In the genomic region with DNA sequence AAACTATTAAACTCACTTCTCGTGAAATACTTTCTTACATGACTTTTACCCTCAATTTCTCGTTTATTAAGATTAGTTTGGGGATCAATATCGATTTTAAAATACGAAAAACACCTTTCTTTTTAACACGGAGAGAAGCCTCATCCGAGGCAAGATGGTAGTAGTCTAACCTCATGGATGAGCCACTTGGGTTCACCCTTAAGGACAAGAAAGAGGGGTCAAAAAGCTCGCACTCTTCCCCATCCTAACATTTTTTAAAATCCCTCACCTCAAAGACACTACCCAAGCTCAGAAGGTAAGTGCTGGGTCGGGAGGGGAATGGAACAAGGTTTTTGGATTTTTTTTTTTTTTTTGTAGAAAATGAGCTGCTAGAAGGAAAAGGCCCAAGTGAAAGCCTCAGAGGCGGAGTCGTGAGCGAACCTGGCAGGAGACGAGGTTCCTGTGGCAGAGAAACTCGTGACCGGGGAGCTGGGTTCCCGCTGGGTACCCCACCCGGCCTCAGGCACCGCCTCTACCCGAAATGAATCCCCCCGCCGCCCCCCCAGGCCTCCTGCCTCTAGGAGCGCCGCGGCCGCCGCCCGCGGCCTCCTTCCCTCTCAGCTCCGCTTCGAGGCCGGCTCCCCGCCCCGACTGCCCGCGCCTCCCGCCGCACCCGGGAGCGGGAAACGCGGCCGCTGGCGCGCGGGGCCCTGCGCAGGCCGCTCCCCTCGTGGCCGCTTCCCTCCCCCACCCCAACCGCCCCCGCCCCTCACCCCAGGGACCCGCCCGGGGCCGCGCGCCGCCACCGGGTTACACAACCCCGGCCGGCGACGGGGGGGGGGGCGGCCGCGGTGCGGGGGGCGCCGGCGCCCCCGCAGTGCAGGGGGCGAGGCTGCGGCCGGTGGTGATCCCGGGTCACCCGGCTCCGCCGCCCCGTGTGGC, we compare ENCODE assay signal across 8 cellular contexts. TPM values are rescaled to one million over a fixed set of nuclear protein-coding genes. Genes with fewer than 3 reads are reported as not detected.
DNase-seq lines count a peak whose midpoint lies in the region; ATAC-seq and TF ChIP-seq lines count a peak whose summit lies in the region.

No MANE protein-coding gene starts in this region.

- peak overlapping the region; percentile 99 for H3K4me3 Mint-ChIP-seq in activated T-helper 17 cell treated with anti-CD3 and anti-CD28 coated beads, Interleukin-2, amount 50 U/mL, for 72 hours
- peak overlapping the region; percentile 100 for H3K4me3 Mint-ChIP-seq in natural killer cell
- H3K4me3 Mint-ChIP-seq in stimulated activated naive B cell treated with anti-CD40 and anti-IgM and Interleukin-4, amounts not matched to agents 10 μg/mL and 1 μg/mL and 100 μg/mL, for 72 hours: peak overlapping the region; percentile 99

- H3K4me3 ChIP-seq in AG10803 (ENCODE audit: low read length): peak overlapping the region; percentile 95
- H3K4me3 ChIP-seq in fibroblast of mammary gland (ENCODE audit: control insufficient read depth, low read depth, low read length): peak overlapping the region; percentile 97

- DNase-seq in AG10803 (ENCODE audit: low read depth) (peak; percentile 40), H4 (ENCODE audit: low spot score) (peak; percentile 25), NOMO-1 treated with DMSO at 0.1 percent for 48 hours (lab: John Stamatoyannopoulos, UW; ENCODE audit: unreplicated experiment) (peak; percentile 36), fibroblast of mammary gland (ENCODE audit: low read depth) (peak; percentile 40), natural killer cell (peak; percentile 44), mesenteric fat pad (ENCODE audit: low spot score) (no peak)
- DNase-seq in stimulated activated naive B cell treated with anti-CD40 and anti-IgM and Interleukin-4, amounts not matched to agents 10 μg/mL and 1 μg/mL and 100 μg/mL, for 72 hours: peak; percentile 27

- TF ChIP-seq CTCF in AG10803 (conservative IDR thresholded peaks at IDR 0.05; ENCODE audit: low read length): no peak
- TF ChIP-seq CTCF in fibroblast of mammary gland (conservative IDR thresholded peaks at IDR 0.05; ENCODE audit: control insufficient read depth, insufficient read depth, low read depth, low read length): no peak
- TF ChIP-seq CTCF in natural killer cell (IDR thresholded peaks at IDR 0.05): no peak

- peak overlapping the region; percentile 93 for H3K27ac Mint-ChIP-seq in activated T-helper 17 cell treated with anti-CD3 and anti-CD28 coated beads, Interleukin-2, amount 50 U/mL, for 72 hours
- H3K27ac Mint-ChIP-seq in natural killer cell: peak overlapping the region; percentile 92 to 99
- H3K27ac Mint-ChIP-seq in stimulated activated naive B cell treated with anti-CD40 and anti-IgM and Interleukin-4, amounts not matched to agents 10 μg/mL and 1 μg/mL and 100 μg/mL, for 72 hours: peak overlapping the region; percentile 99

- H3K27me3 Mint-ChIP-seq in activated T-helper 17 cell treated with anti-CD3 and anti-CD28 coated beads, Interleukin-2, amount 50 U/mL, for 72 hours: no peaks in the 10 kb centered on the region
- H3K27me3 Mint-ChIP-seq in natural killer cell (ENCODE audit: low read depth in 2 of 2): no peaks in the 10 kb centered on the region
- no peaks in the 10 kb centered on the region for H3K27me3 Mint-ChIP-seq in stimulated activated naive B cell treated with anti-CD40 and anti-IgM and Interleukin-4, amounts not matched to agents 10 μg/mL and 1 μg/mL and 100 μg/mL, for 72 hours

- H3K4me1 Mint-ChIP-seq in activated T-helper 17 cell treated with anti-CD3 and anti-CD28 coated beads, Interleukin-2, amount 50 U/mL, for 72 hours: peaks cover 26% of the 10 kb centered on the region
- peaks cover 58 to 60% of the 10 kb centered on the region in 2 donors for H3K4me1 Mint-ChIP-seq in natural killer cell
- H3K4me1 Mint-ChIP-seq in stimulated activated naive B cell treated with anti-CD40 and anti-IgM and Interleukin-4, amounts not matched to agents 10 μg/mL and 1 μg/mL and 100 μg/mL, for 72 hours: peaks cover 12 to 38% of the 10 kb centered on the region in 2 donors

- ATAC-seq in activated T-helper 17 cell treated with anti-CD3 and anti-CD28 coated beads, Interleukin-2, amount 50 U/mL, for 72 hours (replicated peaks): peak; percentile 1
- ATAC-seq in natural killer cell: peak in 1 of 3 donors; percentile 0
- ATAC-seq in stimulated activated naive B cell treated with anti-CD40 and anti-IgM and Interleukin-4, amounts not matched to agents 10 μg/mL and 1 μg/mL and 100 μg/mL, for 72 hours (replicated peaks): peak in 1 of 2 donors; percentile 1

- no peaks in the 10 kb centered on the region for H3K9me3 Mint-ChIP-seq in activated T-helper 17 cell treated with anti-CD3 and anti-CD28 coated beads, Interleukin-2, amount 50 U/mL, for 72 hours
- H3K9me3 Mint-ChIP-seq in natural killer cell: no peaks in the 10 kb centered on the region
- H3K9me3 Mint-ChIP-seq in stimulated activated naive B cell treated with anti-CD40 and anti-IgM and Interleukin-4, amounts not matched to agents 10 μg/mL and 1 μg/mL and 100 μg/mL, for 72 hours: no peaks in the 10 kb centered on the region

- intact Hi-C loops in natural killer cell (cut with micrococcal nuclease): loop anchor here (5.0 to 10.0 kb wide), 3 partner anchors 75 to 565 kb away; a partner anchor contains a TSS

- H3K36me3 Mint-ChIP-seq in activated T-helper 17 cell treated with anti-CD3 and anti-CD28 coated beads, Interleukin-2, amount 50 U/mL, for 72 hours (ENCODE audit: low read depth): peaks cover 63% of the 10 kb centered on the region
- peaks cover 13% of the 10 kb centered on the region for H3K36me3 Mint-ChIP-seq in natural killer cell
- peaks cover 20 to 22% of the 10 kb centered on the region in 2 donors for H3K36me3 Mint-ChIP-seq in stimulated activated naive B cell treated with anti-CD40 and anti-IgM and Interleukin-4, amounts not matched to agents 10 μg/mL and 1 μg/mL and 100 μg/mL, for 72 hours

RNA-seq across cellular contexts. Expression of a gene that starts 1.6 kb away (rescaled TPM):
- total RNA-seq in H4 (2014; rRNA removed; shearing (Covaris generic)): 17.3 and 28.4 TPM in 2 replicates
- 10 to 100 TPM; 61.6 to 65.1 TPM for total RNA-seq in activated T-helper 17 cell treated with anti-CD3 and anti-CD28 coated beads, Interleukin-2, amount 50 U/mL, for 72 hours
- 100 to 1,000 TPM in 1 of 3 donors, 10 to 100 TPM in 2; 79.2 to 112 (median 95.0) TPM for total RNA-seq in natural killer cell
- total RNA-seq in mesenteric fat pad: 51.7 TPM

RNA-seq across cellular contexts. Expression of a gene that starts 45.7 kb away (rescaled TPM):
- not detected in 2 replicates for total RNA-seq in H4 (2014; rRNA removed; shearing (Covaris generic))
- not detected for total RNA-seq in activated T-helper 17 cell treated with anti-CD3 and anti-CD28 coated beads, Interleukin-2, amount 50 U/mL, for 72 hours
- total RNA-seq in natural killer cell (not detected), mesenteric fat pad (not detected)
